1 cellular context compared by ENCODE assay signal in the genomic region with DNA sequence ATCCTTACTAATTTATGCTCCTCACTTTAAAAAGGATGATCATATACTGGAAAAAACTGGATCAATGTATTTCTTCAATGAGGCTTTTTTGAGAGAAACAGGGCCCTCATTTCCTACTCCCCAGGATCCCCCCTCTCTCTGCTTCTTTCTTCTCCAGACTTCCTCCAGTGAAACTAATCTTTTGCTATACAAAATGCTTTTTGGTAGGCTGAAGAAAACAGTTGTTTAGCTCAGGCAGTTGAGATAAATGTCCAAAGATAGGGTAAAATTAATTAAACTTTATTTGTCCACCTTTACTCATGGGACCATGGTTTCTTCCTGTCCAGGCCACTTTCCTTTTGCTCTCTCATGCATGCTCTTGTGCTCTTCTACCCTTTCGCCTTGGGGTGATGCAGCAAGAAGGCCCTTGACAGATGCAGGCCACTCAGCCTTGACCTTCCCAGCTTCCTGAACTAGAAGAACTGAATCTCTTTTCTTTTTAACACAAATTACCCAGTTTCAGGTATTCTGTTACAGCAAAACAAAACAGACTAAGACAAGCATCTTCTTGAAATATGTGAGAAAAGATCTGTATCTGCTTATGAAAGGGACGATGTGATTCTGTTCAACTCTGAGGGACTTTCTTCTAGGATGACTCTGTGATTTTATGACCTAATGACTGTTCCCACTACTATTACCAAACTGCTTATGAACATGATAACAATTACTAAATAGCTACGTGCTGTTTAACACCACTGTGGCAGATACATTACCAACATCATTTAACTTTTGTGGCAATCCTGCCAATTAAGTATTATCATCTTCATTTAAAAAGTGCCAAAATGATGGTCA.
TF ChIP-seq lines count a peak whose summit lies in the region.

No MANE protein-coding gene starts in this region.

TF ChIP-seq in SK-N-SH treated with all-trans-retinoic acid at 6 μM for 48 hours, 23 proteins besides CTCF, POLR2A, EP300 and RAD21 (continued from another document):
- TF ChIP-seq, protein P1, sequence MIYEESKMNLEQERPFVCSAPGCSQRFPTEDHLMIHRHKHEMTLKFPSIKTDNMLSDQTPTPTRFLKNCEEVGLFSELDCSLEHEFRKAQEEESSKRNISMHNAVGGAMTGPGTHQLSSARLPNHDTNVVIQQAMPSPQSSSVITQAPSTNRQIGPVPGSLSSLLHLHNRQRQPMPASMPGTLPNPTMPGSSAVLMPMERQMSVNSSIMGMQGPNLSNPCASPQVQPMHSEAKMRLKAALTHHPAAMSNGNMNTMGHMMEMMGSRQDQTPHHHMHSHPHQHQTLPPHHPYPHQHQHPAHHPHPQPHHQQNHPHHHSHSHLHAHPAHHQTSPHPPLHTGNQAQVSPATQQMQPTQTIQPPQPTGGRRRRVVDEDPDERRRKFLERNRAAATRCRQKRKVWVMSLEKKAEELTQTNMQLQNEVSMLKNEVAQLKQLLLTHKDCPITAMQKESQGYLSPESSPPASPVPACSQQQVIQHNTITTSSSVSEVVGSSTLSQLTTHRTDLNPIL (CRISPR knock-in tag; IDR thresholded peaks at IDR 0.05; ENCODE audit: low read depth): no peak
- TF ChIP-seq ARNTL (CRISPR knock-in tag; IDR thresholded peaks at IDR 0.05; ENCODE audit: borderline replicate concordance, low read depth) (no peak), GLIS3 (CRISPR knock-in tag; IDR thresholded peaks at IDR 0.05) (no peak), ZNF70 (CRISPR knock-in tag; IDR thresholded peaks at IDR 0.05) (no peak)
